In genomic region chr10:75497997-75498797, GRCh38 we compare ENCODE assay signal across 1 cellular context.
TF ChIP-seq lines count a peak whose summit lies in the region.

No MANE protein-coding gene starts in this region.

TF ChIP-seq in HEK293, 187 proteins besides CTCF, POLR2A, EP300 and RAD21 (continued from another document):
- TF ChIP-seq INSM2 (tag by site-specific recombination; IDR thresholded peaks at IDR 0.05) (no peak), ZNF16 (tag by site-specific recombination; IDR thresholded peaks at IDR 0.05; ENCODE audit: low read depth) (no peak), ZNF544 (tag by site-specific recombination; IDR thresholded peaks at IDR 0.05) (no peak), ZNF704 (tag by site-specific recombination; IDR thresholded peaks at IDR 0.05) (no peak), ZNF837 (tag by site-specific recombination; IDR thresholded peaks at IDR 0.05) (no peak), TSHZ1 (tag by site-specific recombination; IDR thresholded peaks at IDR 0.05; ENCODE audit: borderline replicate concordance) (no peak), ZNF530 (tag by site-specific recombination; IDR thresholded peaks at IDR 0.05; ENCODE audit: low read depth) (no peak), ZNF830 (tag by site-specific recombination; IDR thresholded peaks at IDR 0.05; ENCODE audit: low read depth) (no peak), REST (tag by site-specific recombination; IDR thresholded peaks at IDR 0.05) (no peak), KLF7 (tag by site-specific recombination; IDR thresholded peaks at IDR 0.05; ENCODE audit: borderline replicate concordance) (no peak), ZNF19 (tag by site-specific recombination; IDR thresholded peaks at IDR 0.05; ENCODE audit: low read depth) (no peak), ZNF449 (tag by site-specific recombination; IDR thresholded peaks at IDR 0.05) (no peak), BCL6B (tag by site-specific recombination; IDR thresholded peaks at IDR 0.05) (no peak), ZNF175 (tag by site-specific recombination; IDR thresholded peaks at IDR 0.05) (no peak), ZNF248 (tag by site-specific recombination; IDR thresholded peaks at IDR 0.05) (no peak), ZXDB (tag by site-specific recombination; IDR thresholded peaks at IDR 0.05) (0 out of 2 replicates have a peak, but pooled peaks have one; percentile 42), ZFP37 (tag by site-specific recombination; IDR thresholded peaks at IDR 0.05) (no peak), ZNF146 (tag by site-specific recombination; IDR thresholded peaks at IDR 0.05) (no peak), ZBTB26 (tag by site-specific recombination; optimal IDR thresholded peaks at IDR 0.05) (peak; percentile 54), TCF7L2 (IDR thresholded peaks at IDR 0.05; ENCODE audit: borderline replicate concordance, low read depth, low read length) (peak; percentile 91), ZNF416 (tag by site-specific recombination; IDR thresholded peaks at IDR 0.05) (no peak), ZNF292 (tag by site-specific recombination; IDR thresholded peaks at IDR 0.05; ENCODE audit: borderline replicate concordance, low read depth) (no peak), ZNF514 (tag by site-specific recombination; IDR thresholded peaks at IDR 0.05) (no peak), TRIM28 (IDR thresholded peaks at IDR 0.05; ENCODE audit: borderline replicate concordance, low read length) (peak; percentile 22; the same call in 1 of the 2 replicates), ZNF114 (tag by site-specific recombination; IDR thresholded peaks at IDR 0.05) (no peak), ZNF549 (tag by site-specific recombination; IDR thresholded peaks at IDR 0.05) (no peak), ATF2 (tag by site-specific recombination; IDR thresholded peaks at IDR 0.05; ENCODE audit: low read depth) (no peak), WT1 (tag by site-specific recombination; IDR thresholded peaks at IDR 0.05) (0 out of 2 replicates have a peak, but pooled peaks have one; percentile 32)
TF ChIP-seq in HEK293: peak in this region for 28.
